28 cellular contexts compared by ENCODE assay signal in the genomic region with DNA sequence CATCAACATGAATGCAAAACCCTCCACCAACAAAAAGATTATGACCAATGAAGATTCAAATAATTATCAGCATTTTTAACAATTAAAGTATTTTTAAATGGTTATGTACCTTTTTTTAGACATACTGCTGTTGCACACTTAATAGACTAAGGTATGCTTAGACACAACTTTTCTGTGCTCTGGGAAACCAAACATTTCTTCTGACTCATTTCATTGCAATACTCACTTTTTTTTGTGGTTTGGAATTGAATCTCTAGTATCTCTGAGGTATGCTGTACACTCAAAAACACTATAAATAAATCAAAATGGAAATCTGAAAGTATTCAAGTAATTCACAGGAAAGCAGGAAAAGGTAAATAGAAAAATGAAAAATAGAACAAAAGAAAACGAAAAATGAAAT.
"Had no signal": no experiment of that assay in that cellular context is flagged by ENCODE, and none has a peak within 500 bp of the region (broad histone marks: within the 10 kb centered on the region; RNA-seq: fewer than 3 reads in every experiment).

No MANE protein-coding gene starts in this region.

- H3K36me3 ChIP-seq: ascending aorta, SJCRH30, WERI-Rb-1 had no signal

- H3K4me1 Mint-ChIP-seq: activated CD4-positive, alpha-beta memory T cell treated with anti-CD3 and anti-CD28 coated beads, Interleukin-2, amount 10 ng/mL, durations not matched to agents 7 days and 5 days; activated CD8-positive, alpha-beta memory T cell treated with anti-CD3 and anti-CD28 coated beads, Interleukin-2, amount 10 ng/mL, durations not matched to agents 7 days and 5 days; activated naive CD8-positive, alpha-beta T cell treated with anti-CD3 and anti-CD28 coated beads for 36 hours had no signal

- H3K27me3 Mint-ChIP-seq: activated CD4-positive, alpha-beta memory T cell treated with anti-CD3 and anti-CD28 coated beads, Interleukin-2, amount 10 ng/mL, durations not matched to agents 7 days and 5 days; activated CD8-positive, alpha-beta memory T cell treated with anti-CD3 and anti-CD28 coated beads, Interleukin-2, amount 10 ng/mL, durations not matched to agents 7 days and 5 days had no signal

- H3K27ac Mint-ChIP-seq: activated CD4-positive, alpha-beta memory T cell treated with anti-CD3 and anti-CD28 coated beads, Interleukin-2, amount 10 ng/mL, durations not matched to agents 7 days and 5 days; activated CD8-positive, alpha-beta memory T cell treated with anti-CD3 and anti-CD28 coated beads, Interleukin-2, amount 10 ng/mL, durations not matched to agents 7 days and 5 days; activated naive CD8-positive, alpha-beta T cell treated with anti-CD3 and anti-CD28 coated beads for 36 hours had no signal

- H3K9me3 ChIP-seq: ascending aorta, SJCRH30 had no signal

- H3K4me1 ChIP-seq: ascending aorta, SJCRH30 had no signal

- H3K4me3 ChIP-seq: ascending aorta, SJCRH30, SK-N-MC had no signal

- DNase-seq: activated CD4-positive, alpha-beta memory T cell treated with anti-CD3 and anti-CD28 coated beads, Interleukin-2, amount 10 ng/mL, durations not matched to agents 7 days and 5 days; activated CD4-positive, alpha-beta T cell treated with anti-CD3 and anti-CD28 coated beads for 1 hour; activated CD4-positive, alpha-beta T cell treated with anti-CD3 and anti-CD28 coated beads for 48 hours; activated CD4-positive, CD25-positive, alpha-beta regulatory T cell; activated CD8-positive, alpha-beta memory T cell treated with anti-CD3 and anti-CD28 coated beads for 24 hours; activated CD8-positive, alpha-beta memory T cell treated with anti-CD3 and anti-CD28 coated beads, Interleukin-2, amount 10 ng/mL, durations not matched to agents 7 days and 5 days; activated CD8-positive, alpha-beta memory T cell treated with anti-CD3 and anti-CD28 coated beads, Interleukin-2, amount 50 U/mL, for 48 hours; activated effector memory CD4-positive, alpha-beta T cell treated with anti-CD3 and anti-CD28 coated beads, Interleukin-2, amount 50 U/mL, for 16 hours; activated naive CD4-positive, alpha-beta T cell; activated naive CD4-positive, alpha-beta T cell treated with anti-CD3 and anti-CD28 coated beads, Interleukin-2, amount 50 U/mL, for 16 hours; activated naive CD8-positive, alpha-beta T cell treated with anti-CD3 and anti-CD28 coated beads for 36 hours; activated T-cell treated with anti-CD3 and anti-CD28 coated beads, Interleukin-2, amount 50 U/mL, for 48 hours; amygdala; KG1; NCI-H1092 treated with DMSO at 0.1 percent for 48 hours; NCI-H1417 treated with DMSO at 0.1 percent for 48 hours; NCI-H1694; NCI-H2029; NCI-H510A; NCI-H526; NCI-H748 treated with DMSO at 0.1 percent for 48 hours; SHP77; SJCRH30; T1000; WERI-Rb-1 had no signal

- H3K4me3 Mint-ChIP-seq: activated CD4-positive, alpha-beta memory T cell treated with anti-CD3 and anti-CD28 coated beads, Interleukin-2, amount 10 ng/mL, durations not matched to agents 7 days and 5 days; activated CD8-positive, alpha-beta memory T cell treated with anti-CD3 and anti-CD28 coated beads, Interleukin-2, amount 10 ng/mL, durations not matched to agents 7 days and 5 days; activated naive CD8-positive, alpha-beta T cell treated with anti-CD3 and anti-CD28 coated beads for 36 hours had no signal

- H3K27ac ChIP-seq: ascending aorta, SJCRH30, SK-N-MC, WERI-Rb-1 had no signal

- ATAC-seq: activated CD8-positive, alpha-beta memory T cell treated with anti-CD3 and anti-CD28 coated beads, Interleukin-2, amount 10 ng/mL, durations not matched to agents 7 days and 5 days; Panc1 had no signal

- H3K27me3 ChIP-seq: ascending aorta had no signal

- H3K36me3 Mint-ChIP-seq: activated CD8-positive, alpha-beta memory T cell treated with anti-CD3 and anti-CD28 coated beads, Interleukin-2, amount 10 ng/mL, durations not matched to agents 7 days and 5 days; activated naive CD8-positive, alpha-beta T cell treated with anti-CD3 and anti-CD28 coated beads for 36 hours had no signal
